10 cellular contexts compared by ENCODE assay signal in the genomic region with DNA sequence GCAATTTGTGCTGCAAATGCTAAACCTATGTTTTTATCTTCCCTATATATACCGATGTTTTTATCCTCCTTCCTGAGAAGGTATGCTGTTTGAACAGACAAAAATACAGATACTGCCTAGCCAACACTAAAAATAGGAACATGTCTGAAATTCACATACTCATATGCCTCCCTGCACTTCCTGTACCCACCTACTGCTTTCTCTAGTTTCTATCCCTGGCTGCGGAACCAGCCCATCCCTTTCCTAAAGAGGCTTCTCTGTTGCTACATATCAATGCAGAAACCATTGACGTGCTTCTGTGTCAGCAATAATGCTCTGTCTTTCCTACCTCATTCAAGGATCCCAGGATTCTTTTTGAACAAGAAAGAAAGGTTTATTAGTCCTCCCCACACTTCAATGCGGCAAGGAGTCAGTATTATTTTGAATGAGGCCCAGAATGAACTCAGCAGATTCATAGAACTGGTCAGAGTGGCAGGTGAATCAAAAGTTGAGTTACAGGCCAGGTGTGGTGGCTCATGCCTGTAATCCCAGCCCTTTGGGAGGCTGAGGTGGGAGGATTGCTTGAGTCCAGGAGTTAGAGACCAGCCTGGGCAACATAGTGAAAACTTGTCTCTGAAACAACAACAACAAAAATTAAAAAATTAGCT.
A peak's percentile ranks its signal among the peaks of the same experiment; 100 is the strongest.
DNase-seq lines count a peak whose midpoint lies in the region; ATAC-seq, FAIRE-seq and TF ChIP-seq lines count a peak whose summit lies in the region.
"Had no signal": no experiment of that assay in that cellular context is flagged by ENCODE, and none has a peak within 500 bp of the region (broad histone marks: within the 10 kb centered on the region; RNA-seq: fewer than 3 reads in every experiment).

No MANE protein-coding gene starts in this region.

- no peak overlapping the region for H2AFZ ChIP-seq in HepG2 (ENCODE audit: low read length)
- H2AFZ ChIP-seq in OCI-LY3 (ENCODE audit: low read depth, low read length), result peak overlapping the region; percentile 91

- POLR2A ChIA-PET in HepG2 (lab: Yijun Ruan, JAX), result no interaction called here

- H3K27me3 ChIP-seq in right lobe of liver (no peaks in the 10 kb centered on the region), HepG2 (ENCODE audit: control insufficient read depth in 1 of 2, insufficient read depth in 2 of 2, low read length in 2 of 2) (peaks cover 0 to 3% of the 10 kb centered on the region in 2 experiments; a peak in 1 of 5 replicates), OCI-LY3 (ENCODE audit: low read depth, low read length) (no peaks in the 10 kb centered on the region), upper lobe of right lung (no peaks in the 10 kb centered on the region), Peyer's patch (no peaks in the 10 kb centered on the region), MG63 (no peaks in the 10 kb centered on the region)

- intact Hi-C loops in right lobe of liver (cut with DNase I) (no loop called here), HepG2 (cut with micrococcal nuclease; ENCODE audit: unreplicated experiment) (no loop called here), upper lobe of right lung (cut with DNase I) (no loop called here)

- H4K20me1 ChIP-seq in HepG2 (ENCODE audit: insufficient read depth, low read length), result no peaks in the 10 kb centered on the region
- H4K20me1 ChIP-seq in OCI-LY3 (ENCODE audit: insufficient read depth, low read length), result no peaks in the 10 kb centered on the region

- WGBS in right lobe of liver (ENCODE audit: insufficient coverage, low coverage, low lambda C conversion rate, missing lambda C conversion rate), result 55% methylated on average over 4 of the region's 4 CpGs
- WGBS in HepG2 (ENCODE audit: low lambda C conversion rate), result 47% methylated on average over 4 of the region's 4 CpGs

- CTCF ChIA-PET in HepG2 (lab: Yijun Ruan, JAX; ENCODE audit: low intra/inter-chr PET ratio, low total read pairs), result no interaction called here

- H3K36me3 ChIP-seq in right lobe of liver (no peaks in the 10 kb centered on the region), HepG2 (replicated peaks in 1 of 2; ENCODE audit: control insufficient read depth in 1 of 2, insufficient read depth in 2 of 2, low read length in 2 of 2) (no peaks in the 10 kb centered on the region), OCI-LY3 (replicated peaks; ENCODE audit: low read depth, low read length) (no peaks in the 10 kb centered on the region), upper lobe of right lung (no peaks in the 10 kb centered on the region), Peyer's patch (no peaks in the 10 kb centered on the region), MG63 (no peaks in the 10 kb centered on the region)

- no peak for FAIRE-seq in HepG2 (lab: Jason Lieb, UNC)

- H3K4me1 ChIP-seq in right lobe of liver, result no peaks in the 10 kb centered on the region
- no peaks in the 10 kb centered on the region for H3K4me1 ChIP-seq in HepG2 (ENCODE audit: insufficient read depth, low read length)
- peaks cover 23% of the 10 kb centered on the region for H3K4me1 ChIP-seq in OCI-LY3 (ENCODE audit: low read length)
- no peaks in the 10 kb centered on the region for H3K4me1 ChIP-seq in upper lobe of right lung
- H3K4me1 ChIP-seq in Peyer's patch, result no peaks in the 10 kb centered on the region

- no TSS peak for BruUV-seq in HepG2 (replicated peaks; lab: Mats Ljungman, UMichigan)

- TF ChIP-seq CTCF in right lobe of liver (IDR thresholded peaks at IDR 0.05), result no peak
- TF ChIP-seq CTCF in HepG2 (CRISPR knock-in tag; IDR thresholded peaks at IDR 0.05), result no peak
- no peak for TF ChIP-seq CTCF in OCI-LY3 (IDR thresholded peaks at IDR 0.05; ENCODE audit: low read depth, low read length)
- TF ChIP-seq CTCF in upper lobe of right lung (IDR thresholded peaks at IDR 0.05), result no peak
- no peak for TF ChIP-seq CTCF in Peyer's patch (IDR thresholded peaks at IDR 0.05)

- H3K27ac ChIP-seq in right lobe of liver, result no peak overlapping the region
- H3K27ac ChIP-seq in HepG2 (ENCODE audit: extremely low read length, insufficient read depth, low read length), result no peak overlapping the region
- H3K27ac ChIP-seq in OCI-LY3 (ENCODE audit: low read length), result 0 out of 2 replicates have a peak overlapping the region, but pooled peaks have one; percentile 21
- no peak overlapping the region for H3K27ac ChIP-seq in upper lobe of right lung
- no peak overlapping the region for H3K27ac ChIP-seq in Peyer's patch
- H3K27ac ChIP-seq: VCaP had no signal

- no peak for TF ChIP-seq POLR2A in right lobe of liver (IDR thresholded peaks at IDR 0.05)
- no peak for TF ChIP-seq POLR2A in HepG2 (IDR thresholded peaks at IDR 0.05; ENCODE audit: insufficient read depth in 1 of 2, low read depth in 2 of 2, low read length in 2 of 2)
- TF ChIP-seq POLR2A in Peyer's patch (IDR thresholded peaks at IDR 0.05), result no peak

- in situ Hi-C loops in HepG2 (cut with HindIII; ENCODE audit: extremely low pct_ligation_motif_present, low pct_unique_long_range_greater_than_20kb), result no loop called here

- DNase-seq in right lobe of liver (no peak), HepG2 (ENCODE audit: low spot score) (no peak), upper lobe of right lung (no peak), Peyer's patch (no peak), ecto neural progenitor cell (ENCODE audit: low spot score) (no peak), MG63 (no peak)
- DNase-seq: cortex of kidney had no signal

- H3K4me2 ChIP-seq in HepG2 (ENCODE audit: low read depth, low read length) (no peak overlapping the region), OCI-LY3 (ENCODE audit: low read length) (peak overlapping the region; percentile 52)

- peak in 3 of 4 donors; percentile 32 to 51 (median 48) for ATAC-seq in right lobe of liver
- no peak for ATAC-seq in HepG2
- ATAC-seq in HG02885 (IDR thresholded peaks at IDR 0.05; ENCODE audit: poor library complexity, unreplicated experiment), result peak; percentile 97
- ATAC-seq in upper lobe of right lung, result peak; percentile 84

- H3K79me2 ChIP-seq in HepG2 (ENCODE audit: insufficient read depth, low read length), result no peaks in the 10 kb centered on the region
- no peaks in the 10 kb centered on the region for H3K79me2 ChIP-seq in OCI-LY3 (ENCODE audit: low read length)

- TF ChIP-seq EP300 in HepG2 (IDR thresholded peaks at IDR 0.05; ENCODE audit: low read depth in 2 of 2, low read length in 2 of 2) (no peak), HepG2 (CRISPR knock-in tag; IDR thresholded peaks at IDR 0.05; ENCODE audit: borderline replicate concordance) (no peak)

- H3K9ac ChIP-seq in HepG2 (ENCODE audit: insufficient read depth, low read depth, low read length) (no peak overlapping the region), OCI-LY3 (ENCODE audit: low read length) (no peak overlapping the region)

- H3K4me3 ChIP-seq in right lobe of liver, result no peak overlapping the region
- no peak overlapping the region for H3K4me3 ChIP-seq in HepG2 (replicated peaks in 1 of 3; ENCODE audit: insufficient read depth in 1 of 3, low read depth in 2 of 3, low read length in 3 of 3)
- peak overlapping the region; percentile 35 for H3K4me3 ChIP-seq in OCI-LY3 (ENCODE audit: low read length)
- H3K4me3 ChIP-seq in upper lobe of right lung, result no peak overlapping the region
- no peak overlapping the region for H3K4me3 ChIP-seq in Peyer's patch
- H3K4me3 ChIP-seq in MG63, result no peak overlapping the region

- H3K9me3 ChIP-seq in right lobe of liver (no peaks in the 10 kb centered on the region), HepG2 (ENCODE audit: low read length) (no peaks in the 10 kb centered on the region), OCI-LY3 (ENCODE audit: insufficient read depth, low read length) (peaks cover 4% of the 10 kb centered on the region), upper lobe of right lung (no peaks in the 10 kb centered on the region), Peyer's patch (no peaks in the 10 kb centered on the region), MG63 (no peaks in the 10 kb centered on the region)

- no peak for TF ChIP-seq RAD21 in HepG2 (CRISPR knock-in tag; IDR thresholded peaks at IDR 0.05)

TF ChIP-seq in HepG2, 621 proteins besides CTCF, POLR2A, EP300 and RAD21 (continues in another document):
- TF ChIP-seq ZNF746 (CRISPR knock-in tag; IDR thresholded peaks at IDR 0.05) (no peak), FOXJ3 (CRISPR knock-in tag; IDR thresholded peaks at IDR 0.05; ENCODE audit: borderline replicate concordance) (no peak), RBAK (CRISPR knock-in tag; IDR thresholded peaks at IDR 0.05) (no peak), LCORL (IDR thresholded peaks at IDR 0.05) (no peak), LCORL (CRISPR knock-in tag; IDR thresholded peaks at IDR 0.05) (no peak), ZNF496 (CRISPR knock-in tag; IDR thresholded peaks at IDR 0.05; ENCODE audit: insufficient replicate concordance) (no peak)
- TF ChIP-seq, protein P1, sequence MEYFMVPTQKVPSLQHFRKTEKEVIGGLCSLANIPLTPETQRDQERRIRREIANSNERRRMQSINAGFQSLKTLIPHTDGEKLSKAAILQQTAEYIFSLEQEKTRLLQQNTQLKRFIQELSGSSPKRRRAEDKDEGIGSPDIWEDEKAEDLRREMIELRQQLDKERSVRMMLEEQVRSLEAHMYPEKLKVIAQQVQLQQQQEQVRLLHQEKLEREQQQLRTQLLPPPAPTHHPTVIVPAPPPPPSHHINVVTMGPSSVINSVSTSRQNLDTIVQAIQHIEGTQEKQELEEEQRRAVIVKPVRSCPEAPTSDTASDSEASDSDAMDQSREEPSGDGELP (IDR thresholded peaks at IDR 0.05; ENCODE audit: borderline replicate concordance, low read depth), result no peak
- TF ChIP-seq, protein P2, sequence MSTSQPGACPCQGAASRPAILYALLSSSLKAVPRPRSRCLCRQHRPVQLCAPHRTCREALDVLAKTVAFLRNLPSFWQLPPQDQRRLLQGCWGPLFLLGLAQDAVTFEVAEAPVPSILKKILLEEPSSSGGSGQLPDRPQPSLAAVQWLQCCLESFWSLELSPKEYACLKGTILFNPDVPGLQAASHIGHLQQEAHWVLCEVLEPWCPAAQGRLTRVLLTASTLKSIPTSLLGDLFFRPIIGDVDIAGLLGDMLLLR (CRISPR knock-in tag; IDR thresholded peaks at IDR 0.05), result no peak
- TF ChIP-seq, protein P3, sequence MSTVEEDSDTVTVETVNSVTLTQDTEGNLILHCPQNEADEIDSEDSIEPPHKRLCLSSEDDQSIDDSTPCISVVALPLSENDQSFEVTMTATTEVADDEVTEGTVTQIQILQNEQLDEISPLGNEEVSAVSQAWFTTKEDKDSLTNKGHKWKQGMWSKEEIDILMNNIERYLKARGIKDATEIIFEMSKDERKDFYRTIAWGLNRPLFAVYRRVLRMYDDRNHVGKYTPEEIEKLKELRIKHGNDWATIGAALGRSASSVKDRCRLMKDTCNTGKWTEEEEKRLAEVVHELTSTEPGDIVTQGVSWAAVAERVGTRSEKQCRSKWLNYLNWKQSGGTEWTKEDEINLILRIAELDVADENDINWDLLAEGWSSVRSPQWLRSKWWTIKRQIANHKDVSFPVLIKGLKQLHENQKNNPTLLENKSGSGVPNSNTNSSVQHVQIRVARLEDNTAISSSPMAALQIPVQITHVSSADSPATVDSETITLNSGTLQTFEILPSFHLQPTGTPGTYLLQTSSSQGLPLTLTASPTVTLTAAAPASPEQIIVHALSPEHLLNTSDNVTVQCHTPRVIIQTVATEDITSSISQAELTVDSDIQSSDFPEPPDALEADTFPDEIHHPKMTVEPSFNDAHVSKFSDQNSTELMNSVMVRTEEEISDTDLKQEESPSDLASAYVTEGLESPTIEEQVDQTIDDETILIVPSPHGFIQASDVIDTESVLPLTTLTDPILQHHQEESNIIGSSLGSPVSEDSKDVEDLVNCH (CRISPR knock-in tag; IDR thresholded peaks at IDR 0.05), result no peak
